ENCODE assay signal across 14 cellular contexts in genomic region chr20:34916774-34917354, GRCh38.
"Had no signal": no experiment of that assay in that cellular context is flagged by ENCODE, and none has a peak within 500 bp of the region (broad histone marks: within the 10 kb centered on the region; RNA-seq: fewer than 3 reads in every experiment).

No MANE protein-coding gene starts in this region.

- H3K27me3 ChIP-seq: sigmoid colon had no signal

- H3K4me1 ChIP-seq: sigmoid colon had no signal

- H3K9me3 ChIP-seq: sigmoid colon had no signal

- ATAC-seq: natural killer cell; stimulated activated naive CD8-positive, alpha-beta T cell treated with anti-CD3 and anti-CD28 coated beads, Interleukin-15, Interleukin-2, amounts not matched to agents 100 U/mL and 50 U/mL, for 24 hours had no signal

- H3K27ac ChIP-seq: sigmoid colon, VCaP had no signal

- H3K4me3 ChIP-seq: sigmoid colon had no signal

- DNase-seq: activated CD4-positive, alpha-beta T cell treated with anti-CD3 and anti-CD28 coated beads for 48 hours; activated CD8-positive, alpha-beta memory T cell treated with anti-CD3 and anti-CD28 coated beads for 24 hours; activated effector memory CD4-positive, alpha-beta T cell treated with Interleukin-2 at 50 U/mL for 16 hours; amygdala; dermis blood vessel endothelial cell; hypothalamus; kidney glomerular epithelial cell; natural killer cell; sigmoid colon; stimulated activated CD4-positive, alpha-beta T cell treated with anti-CD3 and anti-CD28 coated beads, Interleukin-12 subunit alpha, Interleukin-12 subunit beta, amount 100 ng/mL, for 4 hours; stimulated activated CD4-positive, alpha-beta T cell treated with anti-CD3 and anti-CD28 coated beads, Interleukin-2, amount 100 ng/mL, for 48 hours; stimulated activated CD8-positive, alpha-beta memory T cell treated with anti-CD3 and anti-CD28 coated beads, Interleukin-4, amount 100 ng/mL, for 48 hours; stimulated activated naive CD8-positive, alpha-beta T cell treated with anti-CD3 and anti-CD28 coated beads, Interleukin-15, Interleukin-2, amounts not matched to agents 100 U/mL and 50 U/mL, for 24 hours had no signal
